ENCODE assay signal across 33 cellular contexts in the genomic region with DNA sequence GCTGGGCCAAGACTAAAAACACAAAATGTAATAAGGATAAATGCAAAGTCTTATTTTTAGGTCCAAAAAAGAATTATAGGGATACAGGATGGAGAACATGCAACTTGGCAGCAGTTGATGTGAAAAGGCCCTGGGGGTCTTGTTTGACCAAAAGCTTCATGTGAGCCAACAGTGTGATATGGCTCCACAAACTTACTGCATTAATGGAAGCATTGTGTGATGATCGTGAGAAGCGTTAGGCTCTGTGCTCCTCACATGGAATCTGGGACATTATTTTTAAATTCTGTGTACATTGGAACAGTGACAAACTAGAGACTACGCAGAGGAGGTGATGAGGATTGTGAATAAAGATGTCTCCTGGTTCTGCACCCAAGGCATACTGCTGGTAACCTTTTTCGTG.
"Had no signal": no experiment of that assay in that cellular context is flagged by ENCODE, and none has a peak within 500 bp of the region (broad histone marks: within the 10 kb centered on the region; RNA-seq: fewer than 3 reads in every experiment).

No MANE protein-coding gene starts in this region.

- H3K4me3 ChIP-seq: dorsolateral prefrontal cortex, heart left ventricle, lower lobe of right lung, ovary, sigmoid colon, SK-N-MC, tibial nerve had no signal

- H3K4me3 Mint-ChIP-seq: activated CD4-positive, alpha-beta memory T cell treated with anti-CD3 and anti-CD28 coated beads, Interleukin-2, amount 10 ng/mL, durations not matched to agents 7 days and 5 days; activated CD4-positive, alpha-beta T cell treated with anti-CD3 and anti-CD28 coated beads, Interleukin-2, amount 10 ng/mL, durations not matched to agents 7 days and 5 days; activated naive CD8-positive, alpha-beta T cell treated with anti-CD3 and anti-CD28 coated beads for 36 hours; central memory CD8-positive, alpha-beta T cell; nephron progenitor cell; stimulated activated memory B cell treated with anti-CD40 and anti-IgM and Interleukin-4, amounts not matched to agents 10 μg/mL and 1 μg/mL and 100 μg/mL, for 72 hours; stimulated activated naive CD8-positive, alpha-beta T cell treated with anti-CD3 and anti-CD28 coated beads, Interleukin-15, amount 100 ng/mL, for 72 hours; T-helper 1 cell treated with Interleukin-12 subunit alpha and Interleukin-12 subunit beta and Interleukin-4 antibody, amounts not matched to agents 30 μg/mL and 1 μg/mL, for 36 hours had no signal

- H3K36me3 Mint-ChIP-seq: activated naive CD8-positive, alpha-beta T cell treated with anti-CD3 and anti-CD28 coated beads for 36 hours; stimulated activated memory B cell treated with anti-CD40 and anti-IgM and Interleukin-4, amounts not matched to agents 10 μg/mL and 1 μg/mL and 100 μg/mL, for 72 hours had no signal

- DNase-seq: activated CD4-positive, alpha-beta memory T cell treated with anti-CD3 and anti-CD28 coated beads, Interleukin-2, amount 10 ng/mL, durations not matched to agents 7 days and 5 days; activated CD4-positive, alpha-beta T cell treated with anti-CD3 and anti-CD28 coated beads, Interleukin-2, amount 10 ng/mL, durations not matched to agents 7 days and 5 days; activated CD4-positive, CD25-positive, alpha-beta regulatory T cell treated with anti-CD3 and anti-CD28 coated beads, Interleukin-2, amount 50 U/mL, for 72 hours; activated effector memory CD4-positive, alpha-beta T cell treated with Interleukin-2 at 50 U/mL for 16 hours; activated naive CD4-positive, alpha-beta T cell treated with Interleukin-2 at 50 U/mL for 16 hours; activated naive CD8-positive, alpha-beta T cell treated with anti-CD3 and anti-CD28 coated beads for 36 hours; activated T-cell treated with anti-CD3 and anti-CD28 coated beads, Interleukin-2, amount 50 U/mL, for 48 hours; effector memory CD4-positive, alpha-beta T cell; foreskin fibroblast; heart left ventricle; hypothalamus; lower lobe of right lung; nephron progenitor cell; ovary; retina; sigmoid colon; small intestine; stimulated activated CD4-positive, alpha-beta T cell treated with anti-CD3 and anti-CD28 coated beads, Interleukin-1b, Interleukin-23, amount 100 ng/mL, for 48 hours; stimulated activated CD4-positive, alpha-beta T cell treated with anti-CD3 and anti-CD28 coated beads, Interleukin-4, amount 100 ng/mL, for 4 hours; stimulated activated CD8-positive, alpha-beta memory T cell treated with anti-CD3 and anti-CD28 coated beads, Interleukin-4, amount 100 ng/mL, for 48 hours; stimulated activated naive CD8-positive, alpha-beta T cell treated with anti-CD3 and anti-CD28 coated beads, Interleukin-15, amount 100 ng/mL, for 72 hours; substantia nigra; SW 1271; T-helper 9 cell; WERI-Rb-1 had no signal

- H3K27ac ChIP-seq: lower lobe of right lung, neutrophil, ovary, sigmoid colon, SK-N-MC, WERI-Rb-1 had no signal

- H3K9me3 ChIP-seq: heart left ventricle, lower lobe of right lung, neutrophil, ovary, sigmoid colon, tibial nerve had no signal

- ATAC-seq: lower lobe of right lung; stimulated activated memory B cell treated with anti-CD40 and anti-IgM and Interleukin-4, amounts not matched to agents 10 μg/mL and 1 μg/mL and 100 μg/mL, for 72 hours; stimulated activated naive CD8-positive, alpha-beta T cell treated with anti-CD3 and anti-CD28 coated beads, Interleukin-15, amount 100 ng/mL, for 72 hours had no signal

- H3K9me3 Mint-ChIP-seq: activated CD4-positive, alpha-beta T cell treated with anti-CD3 and anti-CD28 coated beads, Interleukin-2, amount 10 ng/mL, durations not matched to agents 7 days and 5 days; activated naive CD8-positive, alpha-beta T cell treated with anti-CD3 and anti-CD28 coated beads for 36 hours; central memory CD8-positive, alpha-beta T cell; nephron progenitor cell; stimulated activated memory B cell treated with anti-CD40 and anti-IgM and Interleukin-4, amounts not matched to agents 10 μg/mL and 1 μg/mL and 100 μg/mL, for 72 hours; stimulated activated naive CD8-positive, alpha-beta T cell treated with anti-CD3 and anti-CD28 coated beads, Interleukin-15, amount 100 ng/mL, for 72 hours; T-helper 1 cell treated with Interleukin-12 subunit alpha and Interleukin-12 subunit beta and Interleukin-4 antibody, amounts not matched to agents 30 μg/mL and 1 μg/mL, for 36 hours had no signal

- H3K36me3 ChIP-seq: heart left ventricle, lower lobe of right lung, neutrophil, ovary, sigmoid colon, tibial nerve, WERI-Rb-1 had no signal

- H3K4me1 Mint-ChIP-seq: central memory CD8-positive, alpha-beta T cell had no signal

- H3K27ac Mint-ChIP-seq: activated CD4-positive, alpha-beta memory T cell treated with anti-CD3 and anti-CD28 coated beads, Interleukin-2, amount 10 ng/mL, durations not matched to agents 7 days and 5 days; activated CD4-positive, alpha-beta T cell treated with anti-CD3 and anti-CD28 coated beads, Interleukin-2, amount 10 ng/mL, durations not matched to agents 7 days and 5 days; activated naive CD8-positive, alpha-beta T cell treated with anti-CD3 and anti-CD28 coated beads for 36 hours; nephron progenitor cell; progenitor cell of endocrine pancreas; stimulated activated memory B cell treated with anti-CD40 and anti-IgM and Interleukin-4, amounts not matched to agents 10 μg/mL and 1 μg/mL and 100 μg/mL, for 72 hours; stimulated activated naive CD8-positive, alpha-beta T cell treated with anti-CD3 and anti-CD28 coated beads, Interleukin-15, amount 100 ng/mL, for 72 hours; T-helper 1 cell treated with Interleukin-12 subunit alpha and Interleukin-12 subunit beta and Interleukin-4 antibody, amounts not matched to agents 30 μg/mL and 1 μg/mL, for 36 hours had no signal

- H3K27me3 Mint-ChIP-seq: activated CD4-positive, alpha-beta memory T cell treated with anti-CD3 and anti-CD28 coated beads, Interleukin-2, amount 10 ng/mL, durations not matched to agents 7 days and 5 days; activated CD4-positive, alpha-beta T cell treated with anti-CD3 and anti-CD28 coated beads, Interleukin-2, amount 10 ng/mL, durations not matched to agents 7 days and 5 days; activated naive CD8-positive, alpha-beta T cell treated with anti-CD3 and anti-CD28 coated beads for 36 hours; stimulated activated memory B cell treated with anti-CD40 and anti-IgM and Interleukin-4, amounts not matched to agents 10 μg/mL and 1 μg/mL and 100 μg/mL, for 72 hours; stimulated activated naive CD8-positive, alpha-beta T cell treated with anti-CD3 and anti-CD28 coated beads, Interleukin-15, amount 100 ng/mL, for 72 hours had no signal

- H3K27me3 ChIP-seq: dorsolateral prefrontal cortex, heart left ventricle, ovary, sigmoid colon, tibial nerve had no signal
